Comparison of ENCODE assay signal across 18 cellular contexts in the genomic region with DNA sequence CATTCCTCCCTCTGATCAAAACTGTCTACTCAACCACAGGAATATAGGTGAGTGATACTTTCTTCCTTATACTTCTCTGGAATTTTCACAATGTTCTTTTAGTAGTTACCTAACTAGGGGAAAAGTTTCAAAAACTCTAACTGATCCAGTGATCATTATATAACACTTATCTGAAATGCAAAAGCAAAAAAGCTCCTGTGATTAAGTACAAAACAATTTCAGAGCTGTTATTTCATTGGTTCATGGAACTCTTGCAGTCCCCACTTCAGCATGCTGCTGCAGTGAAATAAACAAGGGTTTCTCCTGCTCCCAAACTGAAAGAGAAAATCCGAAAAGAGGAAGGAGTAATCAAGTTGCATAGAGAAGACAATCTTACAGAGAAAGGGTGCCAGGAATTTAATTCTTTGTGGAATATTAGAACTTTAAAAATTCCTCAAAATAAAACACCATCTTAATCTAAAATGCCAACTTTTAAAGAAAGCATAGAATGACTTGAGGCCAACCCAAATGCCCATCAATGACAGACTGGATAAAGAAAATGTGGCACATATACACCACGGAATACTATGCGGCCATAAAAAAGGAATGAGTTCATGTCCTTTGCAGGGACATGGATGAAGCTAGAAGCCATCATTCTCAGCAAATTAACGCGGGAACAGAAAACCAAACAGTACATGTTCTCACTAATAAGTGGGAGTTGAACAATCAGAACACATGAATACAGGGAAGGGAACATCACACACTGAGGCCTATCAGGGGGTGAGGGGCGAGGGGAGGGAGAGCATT. TPM values are rescaled to one million over a fixed set of nuclear protein-coding genes. Genes with fewer than 3 reads are reported as not detected.
DNase-seq lines count a peak whose midpoint lies in the region; ATAC-seq and TF ChIP-seq lines count a peak whose summit lies in the region.
"Had no signal": no experiment of that assay in that cellular context is flagged by ENCODE, and none has a peak within 500 bp of the region (broad histone marks: within the 10 kb centered on the region; RNA-seq: fewer than 3 reads in every experiment).

No MANE protein-coding gene starts in this region.

- H3K36me3 Mint-ChIP-seq in stimulated activated naive B cell treated with anti-CD40 and anti-IgM and Interleukin-4, amounts not matched to agents 10 μg/mL and 1 μg/mL and 100 μg/mL, for 72 hours, result peaks cover 38 to 59% of the 10 kb centered on the region in 2 donors

- H3K4me3 Mint-ChIP-seq in stimulated activated naive B cell treated with anti-CD40 and anti-IgM and Interleukin-4, amounts not matched to agents 10 μg/mL and 1 μg/mL and 100 μg/mL, for 72 hours, result no peak overlapping the region
- H3K4me3 Mint-ChIP-seq: activated CD8-positive, alpha-beta memory T cell treated with anti-CD3 and anti-CD28 coated beads, Interleukin-2, amount 10 ng/mL, durations not matched to agents 7 days and 5 days; neural crest cell had no signal

- peaks cover 0 to 2% of the 10 kb centered on the region in 2 donors for H3K4me1 Mint-ChIP-seq in stimulated activated naive B cell treated with anti-CD40 and anti-IgM and Interleukin-4, amounts not matched to agents 10 μg/mL and 1 μg/mL and 100 μg/mL, for 72 hours
- H3K4me1 Mint-ChIP-seq: neural crest cell had no signal

- peaks cover 12% of the 10 kb centered on the region for H3K4me1 ChIP-seq in RWPE2 (ENCODE audit: insufficient read depth, poor library complexity, severe bottlenecking)
- H3K4me1 ChIP-seq: colonic mucosa had no signal

- peak; percentile 72 for DNase-seq in AG10803 (ENCODE audit: low read depth)
- no peak for DNase-seq in RWPE2 (ENCODE audit: low spot score)
- no peak for DNase-seq in epithelial cell of prostate (ENCODE audit: low read depth, low spot score)
- DNase-seq in renal cortical epithelial cell (ENCODE audit: low read depth), result peak; percentile 88
- no peak for DNase-seq in stimulated activated naive B cell treated with anti-CD40 and anti-IgM and Interleukin-4, amounts not matched to agents 10 μg/mL and 1 μg/mL and 100 μg/mL, for 72 hours
- no peak for DNase-seq in germinal center (ENCODE audit: low spot score)
- DNase-seq in NCI-H128 (lab: John Stamatoyannopoulos, UW; ENCODE audit: unreplicated experiment), result no peak
- DNase-seq: activated CD8-positive, alpha-beta memory T cell treated with anti-CD3 and anti-CD28 coated beads, Interleukin-2, amount 10 ng/mL, durations not matched to agents 7 days and 5 days; activated naive CD4-positive, alpha-beta T cell treated with anti-CD3 and anti-CD28 coated beads, Interleukin-2, amount 50 U/mL, for 16 hours; C1 segment of cervical spinal cord; colonic mucosa; gastrocnemius medialis; NCI-H1417; NCI-H526 treated with DMSO at 0.1 percent for 48 hours; SIG-M5; stimulated activated CD4-positive, alpha-beta T cell treated with anti-CD3 and anti-CD28 coated beads, Interleukin-12 subunit alpha, Interleukin-12 subunit beta, amount 100 ng/mL, for 4 hours had no signal

- no peaks in the 10 kb centered on the region for H3K9me3 Mint-ChIP-seq in stimulated activated naive B cell treated with anti-CD40 and anti-IgM and Interleukin-4, amounts not matched to agents 10 μg/mL and 1 μg/mL and 100 μg/mL, for 72 hours
- H3K9me3 Mint-ChIP-seq: neural crest cell had no signal

- no peak overlapping the region for H3K27ac Mint-ChIP-seq in stimulated activated naive B cell treated with anti-CD40 and anti-IgM and Interleukin-4, amounts not matched to agents 10 μg/mL and 1 μg/mL and 100 μg/mL, for 72 hours
- H3K27ac Mint-ChIP-seq: activated CD8-positive, alpha-beta memory T cell treated with anti-CD3 and anti-CD28 coated beads, Interleukin-2, amount 10 ng/mL, durations not matched to agents 7 days and 5 days had no signal

- ATAC-seq in RWPE2 (ENCODE audit: low read depth), result peak; percentile 32; the same call in 2 of the 3 replicates
- ATAC-seq in stimulated activated naive B cell treated with anti-CD40 and anti-IgM and Interleukin-4, amounts not matched to agents 10 μg/mL and 1 μg/mL and 100 μg/mL, for 72 hours (replicated peaks), result no peak
- ATAC-seq in GM21447 (IDR thresholded peaks at IDR 0.05; ENCODE audit: unreplicated experiment), result no peak
- ATAC-seq: activated CD8-positive, alpha-beta memory T cell treated with anti-CD3 and anti-CD28 coated beads, Interleukin-2, amount 10 ng/mL, durations not matched to agents 7 days and 5 days; gastrocnemius medialis had no signal

- TF ChIP-seq CTCF in AG10803 (conservative IDR thresholded peaks at IDR 0.05; ENCODE audit: low read length), result no peak
- TF ChIP-seq CTCF in RWPE2 (IDR thresholded peaks at IDR 0.05; ENCODE audit: poor library complexity, severe bottlenecking), result no peak

- H3K9me3 ChIP-seq in RWPE2 (ENCODE audit: severe bottlenecking), result no peaks in the 10 kb centered on the region
- H3K9me3 ChIP-seq: colonic mucosa, gastrocnemius medialis had no signal

- H3K27ac ChIP-seq in RWPE2 (ENCODE audit: poor library complexity, severe bottlenecking) (peak overlapping the region; percentile 68), epithelial cell of prostate (peak overlapping the region; percentile 10)
- H3K27ac ChIP-seq: colonic mucosa had no signal

- no peaks in the 10 kb centered on the region for H3K27me3 Mint-ChIP-seq in stimulated activated naive B cell treated with anti-CD40 and anti-IgM and Interleukin-4, amounts not matched to agents 10 μg/mL and 1 μg/mL and 100 μg/mL, for 72 hours
- H3K27me3 Mint-ChIP-seq: activated CD8-positive, alpha-beta memory T cell treated with anti-CD3 and anti-CD28 coated beads, Interleukin-2, amount 10 ng/mL, durations not matched to agents 7 days and 5 days had no signal

- H3K27me3 ChIP-seq in RWPE2 (ENCODE audit: insufficient read depth, poor library complexity, severe bottlenecking), result no peaks in the 10 kb centered on the region
- H3K27me3 ChIP-seq: colonic mucosa, gastrocnemius medialis had no signal

- H3K4me3 ChIP-seq in AG10803 (ENCODE audit: low read length) (no peak overlapping the region), RWPE2 (ENCODE audit: severe bottlenecking) (no peak overlapping the region)
- H3K4me3 ChIP-seq: colonic mucosa, gastrocnemius medialis had no signal

- peaks cover 88% of the 10 kb centered on the region for H3K36me3 ChIP-seq in RWPE2 (ENCODE audit: low read depth)

RNA-seq across cellular contexts. Expression of gene PPP2R1B, which starts 20.3 kb away (rescaled TPM):
- total RNA-seq in renal cortical epithelial cell, result 64.3 and 93.9 TPM in 2 replicates

Comparison
In these comparisons a context has a peak if more than half of its experiments do, and no peak if none do; other contexts are left out.
1. DNase-seq: peak in AG10803 (single experiment) and renal cortical epithelial cell (single experiment); none in RWPE2 (single experiment), epithelial cell of prostate (single experiment), stimulated activated naive B cell treated with anti-CD40 and anti-IgM and Interleukin-4, amounts not matched to agents 10 μg/mL and 1 μg/mL and 100 μg/mL, for 72 hours (single experiment), germinal center (single experiment) and NCI-H128 (single experiment).